In genomic region chr14:64696355-64696844, GRCh38 we compare ENCODE assay signal across 12 cellular contexts. TPM values are rescaled to one million over a fixed set of nuclear protein-coding genes. Genes with fewer than 3 reads are reported as not detected.
DNase-seq lines count a peak whose midpoint lies in the region; ATAC-seq and TF ChIP-seq lines count a peak whose summit lies in the region.
"Had no signal": no experiment of that assay in that cellular context is flagged by ENCODE, and none has a peak within 500 bp of the region (broad histone marks: within the 10 kb centered on the region; RNA-seq: fewer than 3 reads in every experiment).

No MANE protein-coding gene starts in this region.

- no peak for ATAC-seq in HG03521 (IDR thresholded peaks at IDR 0.05; ENCODE audit: unreplicated experiment)

- H3K36me3 ChIP-seq in right atrium auricular region (no peaks in the 10 kb centered on the region), prostate gland (no peaks in the 10 kb centered on the region)

- TF ChIP-seq CTCF in right atrium auricular region (IDR thresholded peaks at IDR 0.05), result no peak
- no peak for TF ChIP-seq CTCF in prostate gland (IDR thresholded peaks at IDR 0.05)

- intact Hi-C loops in prostate gland (cut with DNase I), result no loop called here

- H3K9me3 ChIP-seq in right atrium auricular region (no peaks in the 10 kb centered on the region), prostate gland (no peaks in the 10 kb centered on the region)

- WGBS in prostate gland, result 23% methylated on average over 4 of the region's 4 CpGs

- peak; percentile 75 for DNase-seq in DMS79 (lab: John Stamatoyannopoulos, UW)
- peak; percentile 76 for DNase-seq in NCI-H69 (lab: John Stamatoyannopoulos, UW)
- DNase-seq in right atrium auricular region (ENCODE audit: low spot score), result no peak
- no peak for DNase-seq in prostate gland (ENCODE audit: low spot score)
- DNase-seq in NCI-H1930 (lab: John Stamatoyannopoulos, UW), result no peak
- DNase-seq in AML-193 (lab: John Stamatoyannopoulos, UW), result no peak
- DNase-seq in NCI-H774 (lab: John Stamatoyannopoulos, UW), result no peak
- DNase-seq: activated CD4-positive, alpha-beta T cell treated with anti-CD3 and anti-CD28 coated beads for 48 hours; activated naive CD4-positive, alpha-beta T cell; C1 segment of cervical spinal cord; NCI-H446 had no signal

- H3K4me3 ChIP-seq in right atrium auricular region, result no peak overlapping the region
- H3K4me3 ChIP-seq in prostate gland, result no peak overlapping the region

- no peak for TF ChIP-seq POLR2A in prostate gland (IDR thresholded peaks at IDR 0.05)

- H3K4me1 ChIP-seq in right atrium auricular region (peaks cover 0 to 46% of the 10 kb centered on the region in 2 donors), prostate gland (replicated peaks) (no peaks in the 10 kb centered on the region)

- H3K27me3 ChIP-seq in right atrium auricular region, result no peaks in the 10 kb centered on the region
- no peaks in the 10 kb centered on the region for H3K27me3 ChIP-seq in prostate gland (replicated peaks; ENCODE audit: insufficient read depth)

- H3K27ac ChIP-seq in right atrium auricular region (peak overlapping the region; percentile 62 to 65), prostate gland (peak overlapping the region; percentile 24 to 46)

RNA-seq across cellular contexts. Expression of gene PLEKHG3, which starts 7.8 kb away (rescaled TPM):
- total RNA-seq in right atrium auricular region (10 to 100 TPM; 26.1 to 28.1 TPM), prostate gland (10 to 100 TPM; 57.8 to 69.7 TPM)

Comparison
In these comparisons a context has a peak if more than half of its experiments do, and no peak if none do; other contexts are left out.
1. DNase-seq: peak in DMS79 (single experiment) and NCI-H69 (single experiment); none in right atrium auricular region (single experiment), prostate gland (single experiment), NCI-H1930 (0 of 2), AML-193 (0 of 2) and NCI-H774 (single experiment).